29 cellular contexts compared by ENCODE assay signal in the genomic region with DNA sequence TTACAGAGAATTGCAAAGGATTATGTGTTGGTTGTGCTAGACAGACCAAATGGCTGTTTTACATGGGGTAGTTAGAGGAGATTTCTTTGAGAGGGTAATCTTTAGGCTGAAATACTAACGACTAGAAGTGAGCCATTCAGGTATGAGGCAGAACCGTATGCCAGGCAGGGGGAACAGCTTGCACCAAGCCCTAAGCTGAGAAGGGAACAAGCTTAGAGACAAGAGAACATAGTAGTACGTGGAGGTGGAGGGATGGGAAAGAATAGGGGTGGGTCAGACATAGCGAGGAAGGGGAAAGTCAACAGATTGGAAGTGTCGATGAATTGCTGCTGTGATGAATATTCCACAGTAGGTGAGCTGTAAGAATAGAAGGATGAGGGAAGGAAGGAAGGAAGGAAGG.
"Had no signal": no experiment of that assay in that cellular context is flagged by ENCODE, and none has a peak within 500 bp of the region (broad histone marks: within the 10 kb centered on the region; RNA-seq: fewer than 3 reads in every experiment).

No MANE protein-coding gene starts in this region.

- H3K27ac ChIP-seq: coronary artery, esophagus squamous epithelium, heart right ventricle, left lung, parathyroid adenoma, right lobe of liver, thoracic aorta, tibial nerve, upper lobe of right lung had no signal

- H3K27me3 ChIP-seq: esophagus squamous epithelium, left lung, right lobe of liver, tibial nerve, upper lobe of right lung had no signal

- H3K27ac Mint-ChIP-seq: effector memory CD8-positive, alpha-beta T cell; naive thymus-derived CD4-positive, alpha-beta T cell; nephron; progenitor cell of endocrine pancreas; stimulated activated naive B cell treated with anti-CD40 and anti-IgM and Interleukin-4, amounts not matched to agents 10 μg/mL and 1 μg/mL and 100 μg/mL, for 72 hours; stimulated activated naive CD8-positive, alpha-beta T cell treated with anti-CD3 and anti-CD28 coated beads, Interleukin-15, Interleukin-2, amounts not matched to agents 100 ng/mL and 50 ng/mL, for 24 hours had no signal

- H3K36me3 Mint-ChIP-seq: naive thymus-derived CD4-positive, alpha-beta T cell; stimulated activated naive B cell treated with anti-CD40 and anti-IgM and Interleukin-4, amounts not matched to agents 10 μg/mL and 1 μg/mL and 100 μg/mL, for 72 hours had no signal

- ATAC-seq: effector memory CD8-positive, alpha-beta T cell; heart right ventricle; left cardiac atrium; left lung; naive thymus-derived CD4-positive, alpha-beta T cell; right lobe of liver; stimulated activated naive B cell treated with anti-CD40 and anti-IgM and Interleukin-4, amounts not matched to agents 10 μg/mL and 1 μg/mL and 100 μg/mL, for 72 hours; upper lobe of right lung had no signal

- H3K79me2 ChIP-seq: parathyroid adenoma had no signal

- H3K4me1 ChIP-seq: heart right ventricle, left lung, right lobe of liver, upper lobe of right lung had no signal

- H2AFZ ChIP-seq: parathyroid adenoma had no signal

- FAIRE-seq: endometrium, islet of Langerhans, small intestine had no signal

- H3K9me3 ChIP-seq: esophagus squamous epithelium, heart right ventricle, left lung, right lobe of liver, thoracic aorta, tibial nerve, upper lobe of right lung had no signal

- H3K27me3 Mint-ChIP-seq: progenitor cell of endocrine pancreas had no signal

- H3K4me3 ChIP-seq: coronary artery, esophagus squamous epithelium, heart right ventricle, left lung, right lobe of liver, thoracic aorta, tibial nerve, upper lobe of right lung had no signal

- H3K9me3 Mint-ChIP-seq: effector memory CD8-positive, alpha-beta T cell; naive thymus-derived CD4-positive, alpha-beta T cell; nephron; stimulated activated naive B cell treated with anti-CD40 and anti-IgM and Interleukin-4, amounts not matched to agents 10 μg/mL and 1 μg/mL and 100 μg/mL, for 72 hours; stimulated activated naive CD8-positive, alpha-beta T cell treated with anti-CD3 and anti-CD28 coated beads, Interleukin-15, Interleukin-2, amounts not matched to agents 100 ng/mL and 50 ng/mL, for 24 hours had no signal

- DNase-seq: dermis blood vessel endothelial cell; effector memory CD8-positive, alpha-beta T cell; erythroblast; esophagus squamous epithelium; foreskin melanocyte; glutamatergic neuron; heart right ventricle; hippocampal formation; left cardiac atrium; left lung; mesendoderm; midbrain; naive thymus-derived CD4-positive, alpha-beta T cell; occipital lobe; right lobe of liver; small intestine; stimulated activated CD4-positive, alpha-beta T cell treated with anti-CD3 and anti-CD28 coated beads, Interleukin-15, amount 100 ng/mL, for 24 hours; stimulated activated CD4-positive, alpha-beta T cell treated with anti-CD3 and anti-CD28 coated beads, Interleukin-2, amount 100 ng/mL, for 48 hours; stimulated activated naive B cell treated with anti-CD40 and anti-IgM and Interleukin-4, amounts not matched to agents 10 μg/mL and 1 μg/mL and 100 μg/mL, for 72 hours; upper lobe of right lung had no signal

- H3K9ac ChIP-seq: parathyroid adenoma had no signal

- H3K4me3 Mint-ChIP-seq: effector memory CD8-positive, alpha-beta T cell; naive thymus-derived CD4-positive, alpha-beta T cell; nephron; stimulated activated naive B cell treated with anti-CD40 and anti-IgM and Interleukin-4, amounts not matched to agents 10 μg/mL and 1 μg/mL and 100 μg/mL, for 72 hours; stimulated activated naive CD8-positive, alpha-beta T cell treated with anti-CD3 and anti-CD28 coated beads, Interleukin-15, Interleukin-2, amounts not matched to agents 100 ng/mL and 50 ng/mL, for 24 hours had no signal

- H3K4me1 Mint-ChIP-seq: stimulated activated naive B cell treated with anti-CD40 and anti-IgM and Interleukin-4, amounts not matched to agents 10 μg/mL and 1 μg/mL and 100 μg/mL, for 72 hours had no signal

- H3K36me3 ChIP-seq: esophagus squamous epithelium, heart right ventricle, left lung, right lobe of liver, thoracic aorta, tibial nerve, upper lobe of right lung had no signal
